ENCODE assay signal across 1 cellular context in genomic region chr5:77145666-77146065, GRCh38.
TF ChIP-seq lines count a peak whose summit lies in the region.

No MANE protein-coding gene starts in this region.

TF ChIP-seq in A549, 52 proteins besides CTCF, POLR2A, EP300 and RAD21 (continued from another document):
- TF ChIP-seq ATOH8 (CRISPR knock-in tag; IDR thresholded peaks at IDR 0.05; ENCODE audit: low read depth) (no peak), CHD4 (IDR thresholded peaks at IDR 0.05; ENCODE audit: borderline replicate concordance) (no peak), HES2 (IDR thresholded peaks at IDR 0.05) (no peak), KDM1A (IDR thresholded peaks at IDR 0.05; ENCODE audit: low read depth) (no peak), HOXA7 (CRISPR knock-in tag; IDR thresholded peaks at IDR 0.05) (no peak)
TF ChIP-seq in A549: peak in this region for 0.
